19 cellular contexts compared by ENCODE assay signal in the genomic region with DNA sequence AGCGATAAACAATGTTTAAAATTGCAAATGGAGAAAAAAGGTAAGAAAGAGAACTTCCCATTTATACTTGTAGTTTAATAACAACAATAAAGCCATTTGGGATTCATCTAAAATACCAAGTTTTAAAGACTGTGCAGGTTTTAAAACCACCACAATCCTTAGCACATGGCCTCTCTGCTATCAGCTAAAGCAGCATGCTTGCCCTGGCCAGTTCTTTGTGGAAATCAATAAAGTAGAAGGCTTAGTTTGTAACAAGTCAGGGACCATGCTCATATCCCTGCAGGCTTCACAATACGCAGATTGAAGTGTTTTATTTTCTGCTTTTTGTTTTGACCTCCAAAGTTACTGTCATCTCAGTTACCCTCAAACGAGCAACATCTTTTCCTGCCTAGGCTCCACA.
"Had no signal": no experiment of that assay in that cellular context is flagged by ENCODE, and none has a peak within 500 bp of the region (broad histone marks: within the 10 kb centered on the region; RNA-seq: fewer than 3 reads in every experiment).

No MANE protein-coding gene starts in this region.

- H3K36me3 Mint-ChIP-seq: naive B cell had no signal

- H3K4me3 Mint-ChIP-seq: naive B cell, nephron had no signal

- DNase-seq: effector memory CD4-positive, alpha-beta T cell; glutamatergic neuron; islet precursor cell; left lung; mesenchymal stem cell; naive B cell; posterior cingulate gyrus; small intestine; stimulated activated CD4-positive, alpha-beta T cell treated with anti-CD3 and anti-CD28 coated beads, Interleukin-2, amount 100 ng/mL, for 48 hours; stimulated activated naive CD8-positive, alpha-beta T cell treated with anti-CD3 and anti-CD28 coated beads, Interleukin-15, Interleukin-2, amounts not matched to agents 100 U/mL and 50 U/mL, for 24 hours; thyroid gland; upper lobe of left lung; uterus had no signal

- H3K27ac Mint-ChIP-seq: naive B cell, nephron had no signal

- H3K9me3 ChIP-seq: gastroesophageal sphincter, left lung, right atrium auricular region, thyroid gland, upper lobe of left lung, uterus had no signal

- H3K36me3 ChIP-seq: gastroesophageal sphincter, left lung, right atrium auricular region, suprapubic skin, thyroid gland, upper lobe of left lung, uterus had no signal

- H3K27me3 ChIP-seq: gastroesophageal sphincter, left lung, right atrium auricular region, suprapubic skin, thyroid gland, upper lobe of left lung, uterus had no signal

- H3K4me1 ChIP-seq: left lung, right atrium auricular region, suprapubic skin, thyroid gland, upper lobe of left lung, uterus had no signal

- H3K27me3 Mint-ChIP-seq: naive B cell had no signal

- H3K4me3 ChIP-seq: gastroesophageal sphincter, left lung, lung, right atrium auricular region, suprapubic skin, thyroid gland, upper lobe of left lung, uterus had no signal

- H3K4me1 Mint-ChIP-seq: naive B cell, nephron had no signal

- ATAC-seq: esophagus mucosa; gastroesophageal sphincter; left lung; stimulated activated naive CD8-positive, alpha-beta T cell treated with anti-CD3 and anti-CD28 coated beads, Interleukin-15, Interleukin-2, amounts not matched to agents 100 U/mL and 50 U/mL, for 24 hours had no signal

- H3K27ac ChIP-seq: gastroesophageal sphincter, left lung, right atrium auricular region, suprapubic skin, thyroid gland, upper lobe of left lung, uterus had no signal
